In the genomic region with DNA sequence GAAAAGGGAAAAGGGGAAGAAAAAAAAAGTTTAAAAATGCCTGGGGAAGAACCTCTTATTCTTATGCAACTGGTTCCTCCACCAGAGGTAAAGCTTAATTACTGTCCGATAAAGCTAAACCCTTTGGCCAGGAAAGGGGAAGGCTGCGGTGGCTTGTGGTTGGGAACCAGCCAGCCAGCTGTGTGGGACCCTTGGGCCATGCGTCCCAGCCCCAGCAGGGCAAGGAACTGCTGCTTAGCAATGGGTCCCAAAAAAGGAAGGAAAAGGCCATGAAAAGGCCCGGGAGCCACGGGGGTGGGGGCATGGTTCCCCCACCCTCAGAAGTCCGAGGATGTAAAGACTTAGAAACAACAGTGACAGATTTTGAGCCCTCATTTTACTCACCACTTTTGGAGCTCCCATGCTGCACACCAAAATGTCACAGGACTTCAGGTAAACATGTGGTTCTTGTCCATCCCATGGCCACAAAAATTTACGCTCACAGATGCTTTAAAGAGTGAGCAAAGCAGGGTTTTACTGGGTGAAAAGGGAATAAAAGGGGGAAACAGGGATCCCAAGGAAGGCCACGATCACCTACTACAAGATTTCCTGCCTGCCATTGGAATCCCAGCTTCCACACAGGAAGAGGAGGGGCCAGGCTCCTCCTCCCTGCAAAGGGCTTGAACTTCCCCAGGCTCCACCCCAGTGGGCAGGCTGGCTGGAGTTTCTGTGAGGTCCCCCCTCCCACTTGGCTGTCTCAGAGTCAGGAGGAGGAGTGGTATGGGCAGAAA, we compare ENCODE assay signal across 12 cellular contexts.
DNase-seq lines count a peak whose midpoint lies in the region; ATAC-seq and TF ChIP-seq lines count a peak whose summit lies in the region.
"Had no signal": no experiment of that assay in that cellular context is flagged by ENCODE, and none has a peak within 500 bp of the region (broad histone marks: within the 10 kb centered on the region; RNA-seq: fewer than 3 reads in every experiment).

No MANE protein-coding gene starts in this region.

- intact Hi-C loops in posterior vena cava (cut with DNase I) = no loop called here

- no peak overlapping the region for H3K27ac Mint-ChIP-seq in stimulated activated naive B cell treated with anti-CD40 and anti-IgM and Interleukin-4, amounts not matched to agents 10 μg/mL and 1 μg/mL and 100 μg/mL, for 72 hours
- no peak overlapping the region for H3K27ac Mint-ChIP-seq in type B pancreatic cell
- H3K27ac Mint-ChIP-seq: mesothelial cell of epicardium had no signal

- H3K36me3 Mint-ChIP-seq in stimulated activated naive B cell treated with anti-CD40 and anti-IgM and Interleukin-4, amounts not matched to agents 10 μg/mL and 1 μg/mL and 100 μg/mL, for 72 hours = peaks cover 0 to 5% of the 10 kb centered on the region in 2 donors
- H3K36me3 Mint-ChIP-seq in type B pancreatic cell = no peaks in the 10 kb centered on the region

- ATAC-seq in GM18868 (IDR thresholded peaks at IDR 0.05; ENCODE audit: unreplicated experiment) = peak; percentile 45
- no peak for ATAC-seq in stimulated activated naive B cell treated with anti-CD40 and anti-IgM and Interleukin-4, amounts not matched to agents 10 μg/mL and 1 μg/mL and 100 μg/mL, for 72 hours (replicated peaks)

- TF ChIP-seq CTCF in type B pancreatic cell (conservative IDR thresholded peaks at IDR 0.05) = no peak

- H3K27me3 Mint-ChIP-seq in stimulated activated naive B cell treated with anti-CD40 and anti-IgM and Interleukin-4, amounts not matched to agents 10 μg/mL and 1 μg/mL and 100 μg/mL, for 72 hours = peaks cover 0 to 7% of the 10 kb centered on the region in 2 donors
- H3K27me3 Mint-ChIP-seq in type B pancreatic cell = no peaks in the 10 kb centered on the region

- peak overlapping the region in 1 of 2 donors; percentile 8 for H3K4me3 Mint-ChIP-seq in stimulated activated naive B cell treated with anti-CD40 and anti-IgM and Interleukin-4, amounts not matched to agents 10 μg/mL and 1 μg/mL and 100 μg/mL, for 72 hours
- H3K4me3 Mint-ChIP-seq in type B pancreatic cell = no peak overlapping the region
- H3K4me3 Mint-ChIP-seq: mesothelial cell of epicardium had no signal

- peaks cover 14% of the 10 kb centered on the region in 2 donors for H3K9me3 Mint-ChIP-seq in stimulated activated naive B cell treated with anti-CD40 and anti-IgM and Interleukin-4, amounts not matched to agents 10 μg/mL and 1 μg/mL and 100 μg/mL, for 72 hours
- peaks cover 7% of the 10 kb centered on the region for H3K9me3 Mint-ChIP-seq in type B pancreatic cell

- DNase-seq in MV-4-11 (lab: John Stamatoyannopoulos, UW) (peak; percentile 93), SW480 (ENCODE audit: low spot score) (peak; percentile 28), posterior vena cava (ENCODE audit: low spot score) (peak; percentile 78), type B pancreatic cell (ENCODE audit: extremely low spot score, unreplicated experiment) (no peak), NCI-H2081 treated with DMSO at 0.1 percent for 48 hours (lab: John Stamatoyannopoulos, UW) (no peak), NCI-H748 (lab: John Stamatoyannopoulos, UW; ENCODE audit: unreplicated experiment) (no peak)
- DNase-seq in stimulated activated naive B cell treated with anti-CD40 and anti-IgM and Interleukin-4, amounts not matched to agents 10 μg/mL and 1 μg/mL and 100 μg/mL, for 72 hours = no peak
- DNase-seq: Calu3, dorsolateral prefrontal cortex, NCI-H1092 had no signal

- H3K4me1 Mint-ChIP-seq in stimulated activated naive B cell treated with anti-CD40 and anti-IgM and Interleukin-4, amounts not matched to agents 10 μg/mL and 1 μg/mL and 100 μg/mL, for 72 hours = peaks cover 0 to 9% of the 10 kb centered on the region in 2 donors
- H3K4me1 Mint-ChIP-seq in type B pancreatic cell (ENCODE audit: unreplicated experiment) = no peaks in the 10 kb centered on the region
- H3K4me1 Mint-ChIP-seq: mesothelial cell of epicardium had no signal

Comparison
In these comparisons a context has a peak if more than half of its experiments do, and no peak if none do; other contexts are left out.
1. DNase-seq: peak in MV-4-11 (single experiment), SW480 (single experiment) and posterior vena cava (single experiment); none in stimulated activated naive B cell treated with anti-CD40 and anti-IgM and Interleukin-4, amounts not matched to agents 10 μg/mL and 1 μg/mL and 100 μg/mL, for 72 hours (single experiment), type B pancreatic cell (single experiment), NCI-H2081 treated with DMSO at 0.1 percent for 48 hours (single experiment) and NCI-H748 (single experiment).